17 cellular contexts compared by ENCODE assay signal in genomic region chr3:115845986-115846385, GRCh38.
DNase-seq lines count a peak whose midpoint lies in the region; ATAC-seq lines count a peak whose summit lies in the region.
"Had no signal": no experiment of that assay in that cellular context is flagged by ENCODE, and none has a peak within 500 bp of the region (broad histone marks: within the 10 kb centered on the region; RNA-seq: fewer than 3 reads in every experiment).

No MANE protein-coding gene starts in this region.

- H3K9ac ChIP-seq in SK-N-MC (ENCODE audit: insufficient read length) = no peak overlapping the region
- H3K9ac ChIP-seq: BLaER1 had no signal

- no peak overlapping the region for H3K4me3 ChIP-seq in SK-N-MC
- H3K4me3 ChIP-seq: BLaER1 had no signal

- DNase-seq in NCI-H1048 (lab: John Stamatoyannopoulos, UW) (peak; percentile 32), SK-N-MC (ENCODE audit: low read depth, low spot score) (no peak), dermis blood vessel endothelial cell (no peak), NCI-H226 (no peak)
- DNase-seq: 8988T; ACHN; BE2C; C1 segment of cervical spinal cord; Caco-2; Calu3; CD4-positive, alpha-beta memory T cell; CD4-positive, CD25-positive, alpha-beta regulatory T cell; CD8-positive, alpha-beta memory T cell; DMS79 treated with DMSO at 0.1 percent for 48 hours; GF-D8 had no signal

- peak overlapping the region; percentile 21; the same call in 1 of the 2 replicates for H3K27ac ChIP-seq in SK-N-MC
- H3K27ac ChIP-seq: BLaER1 had no signal

- peaks cover 59% of the 10 kb centered on the region for H3K36me3 ChIP-seq in SK-N-MC (ENCODE audit: insufficient read depth, low read length)
- H3K36me3 ChIP-seq: BE2C, BLaER1 had no signal

- no peaks in the 10 kb centered on the region for H3K9me3 ChIP-seq in SK-N-MC (ENCODE audit: low read depth, low read length)
- H3K9me3 ChIP-seq: BE2C, BLaER1, Caco-2 had no signal

- ATAC-seq in GM18502 (IDR thresholded peaks at IDR 0.05; ENCODE audit: poor library complexity, unreplicated experiment) = no peak
